ENCODE assay signal across 23 cellular contexts in genomic region chr22:47354668-47355387, GRCh38.
DNase-seq lines count a peak whose midpoint lies in the region; ATAC-seq and TF ChIP-seq lines count a peak whose summit lies in the region.
"Had no signal": no experiment of that assay in that cellular context is flagged by ENCODE, and none has a peak within 500 bp of the region (broad histone marks: within the 10 kb centered on the region; RNA-seq: fewer than 3 reads in every experiment).

No MANE protein-coding gene starts in this region.

- CTCF ChIA-PET in activated CD8-positive, alpha-beta memory T cell treated with anti-CD3 and anti-CD28 coated beads, Interleukin-2, amount 10 ng/mL, durations not matched to agents 7 days and 5 days (lab: Charles Lee): no interaction called here

- no peaks in the 10 kb centered on the region for H3K4me1 ChIP-seq in sigmoid colon
- H3K4me1 ChIP-seq: A549, Peyer's patch, SJSA1 had no signal

- no peak for TF ChIP-seq POLR2A in sigmoid colon (IDR thresholded peaks at IDR 0.05)

- no peak overlapping the region for H3K27ac Mint-ChIP-seq in activated CD8-positive, alpha-beta memory T cell treated with anti-CD3 and anti-CD28 coated beads, Interleukin-2, amount 10 ng/mL, durations not matched to agents 7 days and 5 days
- no peak overlapping the region for H3K27ac Mint-ChIP-seq in type B pancreatic cell
- H3K27ac Mint-ChIP-seq: B cell, CD14-positive monocyte, GM23338, IgD-negative memory B cell had no signal

- H3K9me3 Mint-ChIP-seq in activated CD8-positive, alpha-beta memory T cell treated with anti-CD3 and anti-CD28 coated beads, Interleukin-2, amount 10 ng/mL, durations not matched to agents 7 days and 5 days (ENCODE audit: low read depth): peaks cover 2% of the 10 kb centered on the region
- H3K9me3 Mint-ChIP-seq in type B pancreatic cell: peaks cover 7% of the 10 kb centered on the region

- no peak overlapping the region for H3K4me3 Mint-ChIP-seq in activated CD8-positive, alpha-beta memory T cell treated with anti-CD3 and anti-CD28 coated beads, Interleukin-2, amount 10 ng/mL, durations not matched to agents 7 days and 5 days
- no peak overlapping the region for H3K4me3 Mint-ChIP-seq in type B pancreatic cell
- H3K4me3 Mint-ChIP-seq: B cell, CD14-positive monocyte, GM23338, IgD-negative memory B cell had no signal

- no peak for ATAC-seq in Right ventricle myocardium inferior
- ATAC-seq in activated CD8-positive, alpha-beta memory T cell treated with anti-CD3 and anti-CD28 coated beads, Interleukin-2, amount 10 ng/mL, durations not matched to agents 7 days and 5 days: no peak
- no peak for ATAC-seq in left lobe of liver
- ATAC-seq: A549, GM23338 had no signal

- H3K27ac ChIP-seq in sigmoid colon: no peak overlapping the region
- H3K27ac ChIP-seq: A549, Peyer's patch, SJSA1 had no signal

- intact Hi-C loops in cardiac septum (cut with DNase I): no loop called here
- intact Hi-C loops in Right ventricle myocardium inferior (cut with DNase I): no loop called here
- intact Hi-C loops in sigmoid colon (cut with DNase I): no loop called here

- DNase-seq in cardiac septum (ENCODE audit: low spot score): peak; percentile 59
- no peak for DNase-seq in Right ventricle myocardium inferior (ENCODE audit: missing footprints)
- peak; percentile 14 for DNase-seq in activated CD8-positive, alpha-beta memory T cell treated with anti-CD3 and anti-CD28 coated beads, Interleukin-2, amount 10 ng/mL, durations not matched to agents 7 days and 5 days
- peak; percentile 26 for DNase-seq in left lobe of liver (ENCODE audit: low spot score)
- DNase-seq in type B pancreatic cell (ENCODE audit: extremely low spot score, unreplicated experiment): peak; percentile 43
- DNase-seq in sigmoid colon: no peak
- DNase-seq in NCI-H187 (lab: John Stamatoyannopoulos, UW): no peak
- DNase-seq in OCI-M1 (lab: John Stamatoyannopoulos, UW): no peak
- DNase-seq: EL, GF-D8, HCEC 1CT, NCI-H1105, NCI-H146, NCI-H2029 treated with DMSO at 0.1 percent for 48 hours, NCI-H446, NCI-H69 had no signal

- TF ChIP-seq EP300 in sigmoid colon (IDR thresholded peaks at IDR 0.05): no peak

- H3K36me3 ChIP-seq in sigmoid colon: no peaks in the 10 kb centered on the region
- H3K36me3 ChIP-seq: Peyer's patch, SJSA1 had no signal

- H3K36me3 Mint-ChIP-seq in activated CD8-positive, alpha-beta memory T cell treated with anti-CD3 and anti-CD28 coated beads, Interleukin-2, amount 10 ng/mL, durations not matched to agents 7 days and 5 days: no peaks in the 10 kb centered on the region
- H3K36me3 Mint-ChIP-seq in type B pancreatic cell: no peaks in the 10 kb centered on the region
- H3K36me3 Mint-ChIP-seq: CD14-positive monocyte, IgD-negative memory B cell had no signal

- no peaks in the 10 kb centered on the region for H3K4me1 Mint-ChIP-seq in activated CD8-positive, alpha-beta memory T cell treated with anti-CD3 and anti-CD28 coated beads, Interleukin-2, amount 10 ng/mL, durations not matched to agents 7 days and 5 days
- H3K4me1 Mint-ChIP-seq in type B pancreatic cell (ENCODE audit: unreplicated experiment): no peaks in the 10 kb centered on the region
- H3K4me1 Mint-ChIP-seq: B cell, CD14-positive monocyte, GM23338, IgD-negative memory B cell had no signal

- no peaks in the 10 kb centered on the region for H3K9me3 ChIP-seq in sigmoid colon
- H3K9me3 ChIP-seq: Peyer's patch, SJSA1 had no signal

- H3K4me3 ChIP-seq in sigmoid colon: no peak overlapping the region
- H3K4me3 ChIP-seq: A549, GM23338, Peyer's patch, SJSA1 had no signal

- no peaks in the 10 kb centered on the region for H3K27me3 Mint-ChIP-seq in activated CD8-positive, alpha-beta memory T cell treated with anti-CD3 and anti-CD28 coated beads, Interleukin-2, amount 10 ng/mL, durations not matched to agents 7 days and 5 days
- no peaks in the 10 kb centered on the region for H3K27me3 Mint-ChIP-seq in type B pancreatic cell
- H3K27me3 Mint-ChIP-seq: B cell, IgD-negative memory B cell had no signal

- 82 to 86% methylated on average over 16 of the region's 16 CpGs for WGBS in sigmoid colon, 2 donors

- peaks cover 0 to 10% (median 0%) of the 10 kb centered on the region in 3 donors for H3K27me3 ChIP-seq in sigmoid colon
- H3K27me3 ChIP-seq: Peyer's patch, SJSA1 had no signal

- no peak for TF ChIP-seq CTCF in type B pancreatic cell (conservative IDR thresholded peaks at IDR 0.05)
- TF ChIP-seq CTCF in sigmoid colon (IDR thresholded peaks at IDR 0.05): no peak

Comparison
In these comparisons a context has a peak if more than half of its experiments do, and no peak if none do; other contexts are left out.
1. DNase-seq: peak in cardiac septum (single experiment), activated CD8-positive, alpha-beta memory T cell treated with anti-CD3 and anti-CD28 coated beads, Interleukin-2, amount 10 ng/mL, durations not matched to agents 7 days and 5 days (single experiment), left lobe of liver (single experiment) and type B pancreatic cell (single experiment); none in Right ventricle myocardium inferior (single experiment), sigmoid colon (single experiment), NCI-H187 (0 of 2) and OCI-M1 (single experiment).